ENCODE assay signal across 16 cellular contexts in the genomic region with DNA sequence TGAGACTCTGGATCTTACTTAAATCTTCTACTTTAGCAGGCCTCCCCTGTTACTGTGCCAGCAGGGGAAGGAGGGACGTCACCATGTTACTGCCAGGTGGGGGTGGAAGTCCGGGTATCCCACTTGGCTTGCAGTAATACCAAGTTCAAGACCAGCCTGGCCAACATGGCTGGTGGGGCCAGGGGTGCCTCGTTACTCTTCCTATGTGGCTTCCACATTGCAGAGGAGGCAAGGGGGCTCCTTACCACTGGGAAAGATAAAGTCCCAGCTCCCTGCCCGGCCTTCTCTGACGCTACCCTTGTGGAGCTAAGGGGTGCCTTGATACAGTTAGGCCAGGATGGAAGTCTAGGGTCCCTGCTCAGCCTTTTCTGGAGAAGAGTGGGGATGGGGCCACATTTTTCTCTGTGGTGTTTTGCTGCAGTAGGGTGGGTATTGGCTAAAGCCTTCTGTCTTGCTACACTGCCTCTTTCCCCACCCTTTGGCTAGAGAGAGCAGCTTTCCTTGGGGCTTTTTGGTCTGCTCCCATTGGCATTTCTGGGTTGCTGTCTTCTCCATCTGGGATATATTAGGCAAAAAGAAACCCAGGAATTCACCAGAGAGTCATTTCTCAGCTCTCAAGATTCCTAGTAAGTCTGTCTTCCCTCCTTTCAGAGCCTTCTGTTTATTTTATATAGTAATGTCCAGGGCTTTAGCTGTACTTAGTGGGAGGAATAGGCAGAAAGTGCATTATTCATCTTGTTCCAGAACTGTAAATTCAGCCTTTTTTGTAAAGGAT. TPM values are rescaled to one million over a fixed set of nuclear protein-coding genes. Genes with fewer than 3 reads are reported as not detected.
"Had no signal": no experiment of that assay in that cellular context is flagged by ENCODE, and none has a peak within 500 bp of the region (broad histone marks: within the 10 kb centered on the region; RNA-seq: fewer than 3 reads in every experiment).

No MANE protein-coding gene starts in this region.

- H3K27ac ChIP-seq: adrenal gland, brain microvascular endothelial cell, heart right ventricle, parathyroid adenoma, uterus had no signal

- H3K4me3 ChIP-seq: adrenal gland, heart right ventricle, stomach, thyroid gland, uterus had no signal

- H3K27ac Mint-ChIP-seq: activated naive CD4-positive, alpha-beta T cell treated with anti-CD3 and anti-CD28 coated beads, Interleukin-2, amount 10 ng/mL, durations not matched to agents 7 days and 5 days; activated T-helper 2 cell treated with anti-CD3 and anti-CD28 coated beads, Interferon-gamma antibody, Interleukin-2, Interleukin-4, amounts not matched to agents 10 μg/mL and 5 μg/mL and 100 μg/mL, durations not matched to agents 14 hours and 24 hours and 36 hours; WTC11 had no signal

- H3K27me3 ChIP-seq: adrenal gland, brain microvascular endothelial cell, heart right ventricle, stomach, thyroid gland, uterus had no signal

- H3K9me3 ChIP-seq: adrenal gland, stomach, thyroid gland, uterus had no signal

- ATAC-seq: heart right ventricle, T-helper 17 cell, WTC11 had no signal

- H2AFZ ChIP-seq: parathyroid adenoma had no signal

- H3K4me3 Mint-ChIP-seq: activated naive CD4-positive, alpha-beta T cell treated with anti-CD3 and anti-CD28 coated beads, Interleukin-2, amount 10 ng/mL, durations not matched to agents 7 days and 5 days; T-helper 17 cell; WTC11 had no signal

- H3K9ac ChIP-seq: parathyroid adenoma had no signal

- H3K4me1 ChIP-seq: adrenal gland, heart right ventricle, parathyroid adenoma, uterus had no signal

- H3K4me1 Mint-ChIP-seq: activated naive CD4-positive, alpha-beta T cell treated with anti-CD3 and anti-CD28 coated beads, Interleukin-2, amount 10 ng/mL, durations not matched to agents 7 days and 5 days; WTC11 had no signal

- H3K79me2 ChIP-seq: parathyroid adenoma had no signal

- H3K27me3 Mint-ChIP-seq: activated naive CD4-positive, alpha-beta T cell treated with anti-CD3 and anti-CD28 coated beads, Interleukin-2, amount 10 ng/mL, durations not matched to agents 7 days and 5 days; T-helper 17 cell had no signal

- DNase-seq: activated CD4-positive, alpha-beta T cell treated with anti-CD3 and anti-CD28 coated beads for 48 hours; activated naive CD4-positive, alpha-beta T cell treated with anti-CD3 and anti-CD28 coated beads, Interleukin-2, amount 10 ng/mL, durations not matched to agents 7 days and 5 days; adrenal gland; brain microvascular endothelial cell; heart right ventricle; retina; stimulated activated CD4-positive, alpha-beta T cell treated with anti-CD3 and anti-CD28 coated beads, Interleukin-15, amount 100 ng/mL, for 24 hours; stimulated activated CD4-positive, alpha-beta T cell treated with anti-CD3 and anti-CD28 coated beads, Interleukin-4, amount 100 ng/mL, for 24 hours; stomach; T-helper 17 cell; uterus had no signal

- H3K36me3 ChIP-seq: uterus had no signal

RNA-seq across cellular contexts. Expression of a gene that starts 42.0 kb away (rescaled TPM):
- total RNA-seq: mesenteric fat pad, uterus had no signal
